In genomic region chr2:74225698-74226459, GRCh38 we compare ENCODE assay signal across 21 cellular contexts. TPM values are rescaled to one million over a fixed set of nuclear protein-coding genes. Genes with fewer than 3 reads are reported as not detected.
A peak's percentile ranks its signal among the peaks of the same experiment; 100 is the strongest.
DNase-seq lines count a peak whose midpoint lies in the region; ATAC-seq and TF ChIP-seq lines count a peak whose summit lies in the region.
"Had no signal": no experiment of that assay in that cellular context is flagged by ENCODE, and none has a peak within 500 bp of the region (broad histone marks: within the 10 kb centered on the region; RNA-seq: fewer than 3 reads in every experiment).

No MANE protein-coding gene starts in this region.

- POLR2A ChIA-PET in PC-9 (lab: Charles Lee; ENCODE audit: unreplicated experiment) = interaction anchor here (0.6 kb wide), 1 partner anchor 9 kb away, joined by 4 read pairs; no protein-coding TSS in a partner anchor

- no TSS peak for BruUV-seq in PC-9 (replicated peaks; lab: Mats Ljungman, UMichigan)

- intact Hi-C loops in PC-9 (cut with micrococcal nuclease; ENCODE audit: unreplicated experiment) = no loop called here

- H3K36me3 ChIP-seq in BLaER1 = peaks cover 17% of the 10 kb centered on the region
- H3K36me3 ChIP-seq in PC-9 (ENCODE audit: low read depth) = no peaks in the 10 kb centered on the region
- H3K36me3 ChIP-seq: adrenal gland, lower lobe of right lung had no signal

- no peak for TF ChIP-seq CTCF in coronary artery (IDR thresholded peaks at IDR 0.05)
- no peak for TF ChIP-seq CTCF in PC-9 (conservative IDR thresholded peaks at IDR 0.05)

- CTCF ChIA-PET in PC-9 (lab: Charles Lee) = no interaction called here

- H3K4me2 ChIP-seq in BLaER1 (peak overlapping the region; percentile 45; the same call in 1 of the 2 replicates), PC-9 (no peak overlapping the region)
- H3K4me2 ChIP-seq: hepatocyte had no signal

- H3K27me3 ChIP-seq in BLaER1 (no peaks in the 10 kb centered on the region), PC-9 (ENCODE audit: insufficient read depth, low read depth) (no peaks in the 10 kb centered on the region)
- H3K27me3 ChIP-seq: adrenal gland, hepatocyte had no signal

- ATAC-seq in activated CD4-positive, CD25-positive, alpha-beta regulatory T cell treated with anti-CD3 and anti-CD28 coated beads, Interleukin-2, amount 50 U/mL, for 24 hours = no peak
- ATAC-seq in HG02884 (IDR thresholded peaks at IDR 0.05; ENCODE audit: unreplicated experiment) = no peak

- DNase-seq in ELF-1 (ENCODE audit: low read depth, low spot score) = peak; percentile 34
- DNase-seq in coronary artery (ENCODE audit: low spot score) = no peak
- DNase-seq in islet precursor cell = peak; percentile 64
- DNase-seq in PC-9 = no peak
- no peak for DNase-seq in D341Med (ENCODE audit: low spot score)
- DNase-seq: activated CD4-positive, alpha-beta T cell treated with anti-CD3 and anti-CD28 coated beads for 48 hours; activated effector memory CD4-positive, alpha-beta T cell treated with anti-CD3 and anti-CD28 coated beads, Interleukin-2, amount 50 U/mL, for 16 hours; adrenal gland; CD4-positive, alpha-beta memory T cell; DND-41; lower lobe of right lung; NCI-H1092 treated with DMSO at 0.1 percent for 48 hours; NCI-H1930; NCI-H774; SHP77 treated with DMSO at 0.1 percent for 48 hours; stimulated activated CD4-positive, alpha-beta T cell treated with anti-CD3 and anti-CD28 coated beads, Interleukin-4, amount 100 ng/mL, for 1 hour; trophoblast cell had no signal

- no peaks in the 10 kb centered on the region for H4K20me1 ChIP-seq in BLaER1
- peaks cover 6% of the 10 kb centered on the region; the same call in 1 of the 2 replicates for H4K20me1 ChIP-seq in PC-9 (ENCODE audit: insufficient read depth)

- peaks cover 34% of the 10 kb centered on the region; the same call in 1 of the 2 replicates for H3F3A ChIP-seq in PC-9 (ENCODE audit: insufficient read depth, low read depth)

- H3K4me3 ChIP-seq in BLaER1 (no peak overlapping the region), coronary artery (no peak overlapping the region), PC-9 (no peak overlapping the region)
- H3K4me3 ChIP-seq: adrenal gland, hepatocyte, lower lobe of right lung had no signal

- no peaks in the 10 kb centered on the region for H3K79me2 ChIP-seq in PC-9 (ENCODE audit: low read depth)
- H3K79me2 ChIP-seq: hepatocyte had no signal

- no peak overlapping the region for H3K9ac ChIP-seq in BLaER1

- H3K27ac ChIP-seq in BLaER1 = no peak overlapping the region
- peak overlapping the region; percentile 55 to 82 for H3K27ac ChIP-seq in coronary artery
- H3K27ac ChIP-seq in PC-9 = no peak overlapping the region
- H3K27ac ChIP-seq: adrenal gland, hepatocyte, lower lobe of right lung had no signal

- H3K9me3 ChIP-seq in BLaER1 (no peaks in the 10 kb centered on the region), PC-9 (ENCODE audit: insufficient read depth, low read depth) (no peaks in the 10 kb centered on the region)
- H3K9me3 ChIP-seq: adrenal gland, lower lobe of right lung had no signal

- no peak overlapping the region for H2AFZ ChIP-seq in PC-9
- H2AFZ ChIP-seq: hepatocyte had no signal

- peaks cover 15% of the 10 kb centered on the region for H3K4me1 ChIP-seq in BLaER1
- H3K4me1 ChIP-seq in PC-9 (replicated peaks; ENCODE audit: insufficient read depth) = no peaks in the 10 kb centered on the region
- H3K4me1 ChIP-seq: adrenal gland, lower lobe of right lung had no signal

- no peaks in the 10 kb centered on the region for H3K9me2 ChIP-seq in PC-9 (ENCODE audit: insufficient read depth)

RNA-seq across cellular contexts. Expression of gene MTHFD2, which starts 27.5 kb away (rescaled TPM):
- 192 and 197 TPM in 2 replicates for total RNA-seq in PC-9 (2021)

RNA-seq across cellular contexts. Expression of gene MOB1A, which starts 47.2 kb away (rescaled TPM):
- 138 and 143 TPM in 2 replicates for total RNA-seq in PC-9 (2021)

Comparison
In these comparisons a context has a peak if more than half of its experiments do, and no peak if none do; other contexts are left out.
1. H3K27ac ChIP-seq: peak in coronary artery (2 of 2); none in BLaER1 (single experiment) and PC-9 (single experiment).
2. DNase-seq: peak in ELF-1 (single experiment) and islet precursor cell (single experiment); none in coronary artery (single experiment), PC-9 (0 of 2) and D341Med (single experiment).